In genomic region chrX:153728095-153728494, GRCh38 we compare ENCODE assay signal across 14 cellular contexts. TPM values are rescaled to one million over a fixed set of nuclear protein-coding genes. Genes with fewer than 3 reads are reported as not detected.
DNase-seq lines count a peak whose midpoint lies in the region; ATAC-seq, FAIRE-seq and TF ChIP-seq lines count a peak whose summit lies in the region.
"Had no signal": no experiment of that assay in that cellular context is flagged by ENCODE, and none has a peak within 500 bp of the region (broad histone marks: within the 10 kb centered on the region; RNA-seq: fewer than 3 reads in every experiment).

No MANE protein-coding gene starts in this region.

- ATAC-seq in body of pancreas: no peak
- ATAC-seq in pancreas: no peak
- ATAC-seq in GM18873 (IDR thresholded peaks at IDR 0.05; ENCODE audit: low FRiP score, unreplicated experiment): no peak
- no peak for ATAC-seq in HG03196 (IDR thresholded peaks at IDR 0.05; ENCODE audit: unreplicated experiment)

- no peak for TF ChIP-seq POLR2A in body of pancreas (IDR thresholded peaks at IDR 0.05)

- DNase-seq in BE2C (no peak), body of pancreas (peak in 1 of 4 donors; percentile 11), pancreas (peak in 1 of 6 donors; percentile 58), SJCRH30 (no peak), Kasumi-1 (lab: John Stamatoyannopoulos, UW) (no peak)
- DNase-seq: activated naive CD4-positive, alpha-beta T cell; EL; erythroblast; mammary epithelial cell; NCI-H1417; ovary had no signal

- no peak overlapping the region for H3K4me3 ChIP-seq in BE2C (ENCODE audit: low read depth, low read length)
- H3K4me3 ChIP-seq in body of pancreas: no peak overlapping the region
- H3K4me3 ChIP-seq in pancreas: no peak overlapping the region
- no peak overlapping the region for H3K4me3 ChIP-seq in SJCRH30
- H3K4me3 ChIP-seq: ovary had no signal

- 0 out of 2 replicates have a peak, but pooled peaks have one; percentile 2 for TF ChIP-seq CTCF in BE2C (IDR thresholded peaks at IDR 0.05; ENCODE audit: low read depth, low read length)
- no peak for TF ChIP-seq CTCF in body of pancreas (IDR thresholded peaks at IDR 0.05)
- TF ChIP-seq CTCF in pancreas (IDR thresholded peaks at IDR 0.05): no peak

- H3K27ac ChIP-seq in KOPT-K1 (ENCODE audit: low read depth, low read length, poor library complexity, severe bottlenecking): peak overlapping the region; percentile 87
- peak overlapping the region; percentile 63 to 92 (median 87) for H3K27ac ChIP-seq in body of pancreas
- H3K27ac ChIP-seq in pancreas: peak overlapping the region in 3 of 4 donors; percentile 69 to 82 (median 80)
- H3K27ac ChIP-seq in SJCRH30: no peak overlapping the region

- H3K4me1 ChIP-seq in BE2C (peaks cover 19% of the 10 kb centered on the region), body of pancreas (peaks cover 47% of the 10 kb centered on the region), pancreas (peaks cover 0 to 9% (median 0%) of the 10 kb centered on the region in 3 donors), SJCRH30 (peaks cover 11% of the 10 kb centered on the region)

- intact Hi-C loops in body of pancreas (cut with DNase I): no loop called here
- intact Hi-C loops in pancreas (cut with DNase I): no loop called here

- H3K27me3 ChIP-seq in BE2C (no peaks in the 10 kb centered on the region), body of pancreas (no peaks in the 10 kb centered on the region), pancreas (no peaks in the 10 kb centered on the region), SJCRH30 (no peaks in the 10 kb centered on the region)
- H3K27me3 ChIP-seq: ovary had no signal

- 30% methylated on average over 2 of the region's 6 CpGs; no CpG with 5 or more reads in 1 of the 2 donors for WGBS in body of pancreas, 2 donors
- WGBS in pancreas, 2 donors: 59 to 62% methylated on average over 6 of the region's 6 CpGs

- H3K9me3 ChIP-seq in BE2C (no peaks in the 10 kb centered on the region; the same call in 1 of the 2 replicates), KOPT-K1 (ENCODE audit: insufficient read depth, low read length, poor library complexity, severe bottlenecking) (no peaks in the 10 kb centered on the region), body of pancreas (no peaks in the 10 kb centered on the region), pancreas (no peaks in the 10 kb centered on the region), SJCRH30 (replicated peaks) (no peaks in the 10 kb centered on the region)
- H3K9me3 ChIP-seq: ovary had no signal

- FAIRE-seq in pancreas (lab: Jason Lieb, UNC): no peak

- no peaks in the 10 kb centered on the region for H3K36me3 ChIP-seq in BE2C
- peaks cover 20% of the 10 kb centered on the region for H3K36me3 ChIP-seq in KOPT-K1 (ENCODE audit: insufficient read depth, low read length)
- no peaks in the 10 kb centered on the region for H3K36me3 ChIP-seq in body of pancreas (replicated peaks in 1 of 2; ENCODE audit: insufficient read depth in 1 of 2, low read depth in 2 of 2)
- H3K36me3 ChIP-seq in pancreas: no peaks in the 10 kb centered on the region
- no peaks in the 10 kb centered on the region for H3K36me3 ChIP-seq in SJCRH30
- H3K36me3 ChIP-seq: ovary had no signal

RNA-seq across cellular contexts. Expression of gene ABCD1, which starts 3.4 kb away (rescaled TPM):
- polyA plus RNA-seq in BE2C (2012; ENCODE audit: insufficient read depth, insufficient read length, low read depth): 8.8 TPM
- total RNA-seq in body of pancreas (10 to 100 TPM; 11.2 to 31.6 TPM), pancreas (10 to 100 TPM in 3 of 6 donors, 1 to 10 TPM in 3; 5.8 to 13.2 (median 9.8) TPM)
- 10 to 100 TPM in 1 of 2 donors, 1 to 10 TPM in 1; 6.7 to 11.9 TPM for polyA plus RNA-seq in pancreas
- 4.8 and 4.9 TPM in 2 replicates for total RNA-seq in SJCRH30 (2014; rRNA removed; shearing (Covaris generic))

RNA-seq across cellular contexts. Expression of gene BCAP31, which starts 3.9 kb away (rescaled TPM):
- polyA plus RNA-seq in BE2C (2012; ENCODE audit: insufficient read depth, insufficient read length, low read depth): 489 TPM
- total RNA-seq in body of pancreas (10 to 100 TPM; 64.6 TPM), pancreas (100 to 1,000 TPM in 2 of 6 donors, 10 to 100 TPM in 4; 72.2 to 118 (median 88.4) TPM)
- polyA plus RNA-seq in pancreas: 10 to 100 TPM; 66.3 to 90.1 TPM
- total RNA-seq in SJCRH30 (2014; rRNA removed; shearing (Covaris generic)): 77.9 and 78.0 TPM in 2 replicates

RNA-seq across cellular contexts. Expression of gene PLXNB3, which starts 36.0 kb away (rescaled TPM):
- polyA plus RNA-seq in BE2C (2012; ENCODE audit: insufficient read depth, insufficient read length, low read depth): 136 TPM
- total RNA-seq in body of pancreas: 10 to 100 TPM in 1 of 2 donors, 1 to 10 TPM in 1; 4.2 to 13.2 TPM
- 1 to 10 TPM; 4.0 to 9.0 (median 5.2) TPM for total RNA-seq in pancreas
- 10 to 100 TPM; 22.9 to 28.6 TPM for polyA plus RNA-seq in pancreas
- 2.0 and 3.7 TPM in 2 replicates for total RNA-seq in SJCRH30 (2014; rRNA removed; shearing (Covaris generic))

RNA-seq across cellular contexts. Expression of gene SLC6A8, which starts 40.4 kb away (rescaled TPM):
- 125 TPM for polyA plus RNA-seq in BE2C (2012; ENCODE audit: insufficient read depth, insufficient read length, low read depth)
- 10 to 100 TPM; 11.7 to 18.5 TPM for total RNA-seq in body of pancreas
- total RNA-seq in pancreas: 10 to 100 TPM in 4 of 6 donors, 1 to 10 TPM in 2; 8.4 to 15.8 (median 11.1) TPM
- 10 to 100 TPM; 12.3 to 14.4 TPM for polyA plus RNA-seq in pancreas
- total RNA-seq in SJCRH30 (2014; rRNA removed; shearing (Covaris generic)): 9.5 TPM in 2 replicates

RNA-seq across cellular contexts. Expression of gene SRPK3, which starts 52.7 kb away (rescaled TPM):
- 30.3 TPM for polyA plus RNA-seq in BE2C (2012; ENCODE audit: insufficient read depth, insufficient read length, low read depth)
- total RNA-seq in body of pancreas: not detected
- under 1 TPM in 5 of 6 donors, not detected in 1; 0.12 to 0.38 (median 0.20) TPM for total RNA-seq in pancreas
- 1 to 10 TPM; 1.0 to 1.5 TPM for polyA plus RNA-seq in pancreas
- 17.9 and 33.6 TPM in 2 replicates for total RNA-seq in SJCRH30 (2014; rRNA removed; shearing (Covaris generic))
